ENCODE assay signal across 21 cellular contexts in the genomic region with DNA sequence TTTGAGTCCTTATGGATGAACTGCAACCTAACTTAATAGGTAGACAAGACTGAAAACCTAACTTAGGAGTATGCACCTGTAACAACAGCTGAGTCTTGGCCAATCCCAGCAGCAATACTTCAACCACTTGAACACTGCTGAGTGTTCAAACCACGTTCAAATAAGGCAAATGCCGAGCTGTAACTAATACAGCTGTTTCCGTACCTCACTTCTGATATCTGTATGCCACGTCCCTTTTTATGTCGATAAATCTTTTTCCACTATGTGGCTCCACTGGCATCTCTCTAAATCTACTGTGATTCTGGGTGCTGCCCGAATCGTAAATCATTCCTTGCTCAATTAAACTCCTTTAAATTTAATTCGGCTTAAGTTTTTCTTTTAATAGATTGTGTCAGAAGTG.
"Had no signal": no experiment of that assay in that cellular context is flagged by ENCODE, and none has a peak within 500 bp of the region (broad histone marks: within the 10 kb centered on the region; RNA-seq: fewer than 3 reads in every experiment).

No MANE protein-coding gene starts in this region.

- H3K9me3 ChIP-seq: lower lobe of right lung, sigmoid colon had no signal

- H3K9me3 Mint-ChIP-seq: activated B cell treated with CpG ODN at 0.5 μM for 24 hours, endodermal cell, nephron progenitor cell had no signal

- H3K36me3 ChIP-seq: cardiac muscle cell, lower lobe of right lung, sigmoid colon, tibial nerve had no signal

- DNase-seq: activated B cell treated with CpG ODN at 0.5 μM for 24 hours; activated CD4-positive, alpha-beta T cell treated with anti-CD3 and anti-CD28 coated beads, Interleukin-2, amount 50 U/mL, for 1 hour; activated effector memory CD4-positive, alpha-beta T cell treated with Interleukin-2 at 50 U/mL for 16 hours; activated naive CD8-positive, alpha-beta T cell treated with anti-CD3 and anti-CD28 coated beads for 36 hours; amygdala; endodermal cell; foreskin fibroblast; hypothalamus; islet precursor cell; left colon; lower lobe of right lung; nephron progenitor cell; nucleus accumbens; sigmoid colon; stimulated activated naive CD4-positive, alpha-beta T cell; substantia nigra had no signal

- H3K4me1 Mint-ChIP-seq: activated B cell treated with CpG ODN at 0.5 μM for 24 hours, endodermal cell had no signal

- H3K27me3 ChIP-seq: cardiac muscle cell, sigmoid colon, tibial nerve had no signal

- H3K4me3 Mint-ChIP-seq: activated B cell treated with CpG ODN at 0.5 μM for 24 hours; activated naive CD8-positive, alpha-beta T cell treated with anti-CD3 and anti-CD28 coated beads for 36 hours; endodermal cell; nephron progenitor cell had no signal

- FAIRE-seq: urothelium cell line had no signal

- H3K27me3 Mint-ChIP-seq: activated B cell treated with CpG ODN at 0.5 μM for 24 hours; activated naive CD8-positive, alpha-beta T cell treated with anti-CD3 and anti-CD28 coated beads for 36 hours had no signal

- H3K4me1 ChIP-seq: lower lobe of right lung, sigmoid colon, tibial nerve had no signal

- H3K27ac Mint-ChIP-seq: activated B cell treated with CpG ODN at 0.5 μM for 24 hours; activated naive CD8-positive, alpha-beta T cell treated with anti-CD3 and anti-CD28 coated beads for 36 hours; endodermal cell; nephron progenitor cell had no signal

- H3K27ac ChIP-seq: cardiac muscle cell, epithelial cell of prostate, lower lobe of right lung, sigmoid colon, SK-N-MC, tibial nerve had no signal

- ATAC-seq: left colon, lower lobe of right lung had no signal

- H3K4me3 ChIP-seq: cardiac muscle cell, lower lobe of right lung, sigmoid colon, SK-N-MC, tibial nerve had no signal
